ENCODE assay signal across 1 cellular context in the genomic region with DNA sequence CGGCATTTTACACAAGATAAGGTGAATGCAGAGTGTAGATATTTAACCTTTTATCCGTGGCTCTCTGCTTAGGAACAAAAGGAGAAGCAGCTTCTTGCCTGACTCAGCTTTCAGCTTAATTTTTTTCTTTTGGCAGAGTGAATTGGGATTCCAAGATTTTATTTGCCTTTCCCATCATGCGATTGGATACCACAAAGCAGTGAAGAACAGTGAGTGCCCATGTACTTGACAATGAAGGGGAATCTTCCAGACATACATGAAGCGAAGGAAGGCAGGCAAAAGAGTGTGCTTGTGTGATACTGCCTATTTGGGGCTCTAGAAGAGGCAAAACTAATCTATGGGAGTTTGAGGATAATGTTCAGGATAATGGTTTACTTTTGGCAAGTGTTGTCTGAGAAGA.
A peak's percentile ranks its signal among the peaks of the same experiment; 100 is the strongest.
TF ChIP-seq lines count a peak whose summit lies in the region.

No MANE protein-coding gene starts in this region.

TF ChIP-seq in HepG2, 621 proteins besides CTCF, POLR2A, EP300 and RAD21:
- no peak for TF ChIP-seq HCFC1 (IDR thresholded peaks at IDR 0.05; ENCODE audit: low read depth, low read length)
- TF ChIP-seq ZFP41 (CRISPR knock-in tag; IDR thresholded peaks at IDR 0.05; ENCODE audit: borderline replicate concordance): no peak
- 0 out of 2 replicates have a peak, but pooled peaks have one; percentile 11 for TF ChIP-seq DMAP1 (CRISPR knock-in tag; IDR thresholded peaks at IDR 0.05)
- TF ChIP-seq ISX (CRISPR knock-in tag; conservative IDR thresholded peaks at IDR 0.05): no peak
- TF ChIP-seq ZNF350 (CRISPR knock-in tag; IDR thresholded peaks at IDR 0.05; ENCODE audit: borderline replicate concordance, low read depth): no peak
- TF ChIP-seq NFRKB (IDR thresholded peaks at IDR 0.05): no peak
- no peak for TF ChIP-seq HMG20A (CRISPR knock-in tag; IDR thresholded peaks at IDR 0.05; ENCODE audit: borderline replicate concordance)
- no peak for TF ChIP-seq RELA (CRISPR knock-in tag; IDR thresholded peaks at IDR 0.05)
- TF ChIP-seq CAMTA2 (CRISPR knock-in tag; IDR thresholded peaks at IDR 0.05; ENCODE audit: borderline replicate concordance): no peak
- TF ChIP-seq, protein P1, sequence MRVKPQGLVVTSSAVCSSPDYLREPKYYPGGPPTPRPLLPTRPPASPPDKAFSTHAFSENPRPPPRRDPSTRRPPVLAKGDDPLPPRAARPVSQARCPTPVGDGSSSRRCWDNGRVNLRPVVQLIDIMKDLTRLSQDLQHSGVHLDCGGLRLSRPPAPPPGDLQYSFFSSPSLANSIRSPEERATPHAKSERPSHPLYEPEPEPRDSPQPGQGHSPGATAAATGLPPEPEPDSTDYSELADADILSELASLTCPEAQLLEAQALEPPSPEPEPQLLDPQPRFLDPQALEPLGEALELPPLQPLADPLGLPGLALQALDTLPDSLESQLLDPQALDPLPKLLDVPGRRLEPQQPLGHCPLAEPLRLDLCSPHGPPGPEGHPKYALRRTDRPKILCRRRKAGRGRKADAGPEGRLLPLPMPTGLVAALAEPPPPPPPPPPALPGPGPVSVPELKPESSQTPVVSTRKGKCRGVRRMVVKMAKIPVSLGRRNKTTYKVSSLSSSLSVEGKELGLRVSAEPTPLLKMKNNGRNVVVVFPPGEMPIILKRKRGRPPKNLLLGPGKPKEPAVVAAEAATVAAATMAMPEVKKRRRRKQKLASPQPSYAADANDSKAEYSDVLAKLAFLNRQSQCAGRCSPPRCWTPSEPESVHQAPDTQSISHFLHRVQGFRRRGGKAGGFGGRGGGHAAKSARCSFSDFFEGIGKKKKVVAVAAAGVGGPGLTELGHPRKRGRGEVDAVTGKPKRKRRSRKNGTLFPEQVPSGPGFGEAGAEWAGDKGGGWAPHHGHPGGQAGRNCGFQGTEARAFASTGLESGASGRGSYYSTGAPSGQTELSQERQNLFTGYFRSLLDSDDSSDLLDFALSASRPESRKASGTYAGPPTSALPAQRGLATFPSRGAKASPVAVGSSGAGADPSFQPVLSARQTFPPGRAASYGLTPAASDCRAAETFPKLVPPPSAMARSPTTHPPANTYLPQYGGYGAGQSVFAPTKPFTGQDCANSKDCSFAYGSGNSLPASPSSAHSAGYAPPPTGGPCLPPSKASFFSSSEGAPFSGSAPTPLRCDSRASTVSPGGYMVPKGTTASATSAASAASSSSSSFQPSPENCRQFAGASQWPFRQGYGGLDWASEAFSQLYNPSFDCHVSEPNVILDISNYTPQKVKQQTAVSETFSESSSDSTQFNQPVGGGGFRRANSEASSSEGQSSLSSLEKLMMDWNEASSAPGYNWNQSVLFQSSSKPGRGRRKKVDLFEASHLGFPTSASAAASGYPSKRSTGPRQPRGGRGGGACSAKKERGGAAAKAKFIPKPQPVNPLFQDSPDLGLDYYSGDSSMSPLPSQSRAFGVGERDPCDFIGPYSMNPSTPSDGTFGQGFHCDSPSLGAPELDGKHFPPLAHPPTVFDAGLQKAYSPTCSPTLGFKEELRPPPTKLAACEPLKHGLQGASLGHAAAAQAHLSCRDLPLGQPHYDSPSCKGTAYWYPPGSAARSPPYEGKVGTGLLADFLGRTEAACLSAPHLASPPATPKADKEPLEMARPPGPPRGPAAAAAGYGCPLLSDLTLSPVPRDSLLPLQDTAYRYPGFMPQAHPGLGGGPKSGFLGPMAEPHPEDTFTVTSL (CRISPR knock-in tag; IDR thresholded peaks at IDR 0.05; ENCODE audit: borderline replicate concordance): 0 out of 2 replicates have a peak, but pooled peaks have one; percentile 4
- TF ChIP-seq, protein P2, sequence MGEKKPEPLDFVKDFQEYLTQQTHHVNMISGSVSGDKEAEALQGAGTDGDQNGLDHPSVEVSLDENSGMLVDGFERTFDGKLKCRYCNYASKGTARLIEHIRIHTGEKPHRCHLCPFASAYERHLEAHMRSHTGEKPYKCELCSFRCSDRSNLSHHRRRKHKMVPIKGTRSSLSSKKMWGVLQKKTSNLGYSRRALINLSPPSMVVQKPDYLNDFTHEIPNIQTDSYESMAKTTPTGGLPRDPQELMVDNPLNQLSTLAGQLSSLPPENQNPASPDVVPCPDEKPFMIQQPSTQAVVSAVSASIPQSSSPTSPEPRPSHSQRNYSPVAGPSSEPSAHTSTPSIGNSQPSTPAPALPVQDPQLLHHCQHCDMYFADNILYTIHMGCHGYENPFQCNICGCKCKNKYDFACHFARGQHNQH (CRISPR knock-in tag; IDR thresholded peaks at IDR 0.05): no peak
- TF ChIP-seq ZFAT (CRISPR knock-in tag; conservative IDR thresholded peaks at IDR 0.05): no peak
- no peak for TF ChIP-seq ZNF260 (CRISPR knock-in tag; IDR thresholded peaks at IDR 0.05; ENCODE audit: borderline replicate concordance, low read depth)
- TF ChIP-seq KLF15 (CRISPR knock-in tag; IDR thresholded peaks at IDR 0.05; ENCODE audit: borderline replicate concordance): no peak
- TF ChIP-seq YEATS4 (CRISPR knock-in tag; IDR thresholded peaks at IDR 0.05; ENCODE audit: borderline replicate concordance): peak; percentile 24; the same call in 1 of the 2 replicates
- TF ChIP-seq ZNF30 (CRISPR knock-in tag; IDR thresholded peaks at IDR 0.05): no peak
- TF ChIP-seq, protein P3, sequence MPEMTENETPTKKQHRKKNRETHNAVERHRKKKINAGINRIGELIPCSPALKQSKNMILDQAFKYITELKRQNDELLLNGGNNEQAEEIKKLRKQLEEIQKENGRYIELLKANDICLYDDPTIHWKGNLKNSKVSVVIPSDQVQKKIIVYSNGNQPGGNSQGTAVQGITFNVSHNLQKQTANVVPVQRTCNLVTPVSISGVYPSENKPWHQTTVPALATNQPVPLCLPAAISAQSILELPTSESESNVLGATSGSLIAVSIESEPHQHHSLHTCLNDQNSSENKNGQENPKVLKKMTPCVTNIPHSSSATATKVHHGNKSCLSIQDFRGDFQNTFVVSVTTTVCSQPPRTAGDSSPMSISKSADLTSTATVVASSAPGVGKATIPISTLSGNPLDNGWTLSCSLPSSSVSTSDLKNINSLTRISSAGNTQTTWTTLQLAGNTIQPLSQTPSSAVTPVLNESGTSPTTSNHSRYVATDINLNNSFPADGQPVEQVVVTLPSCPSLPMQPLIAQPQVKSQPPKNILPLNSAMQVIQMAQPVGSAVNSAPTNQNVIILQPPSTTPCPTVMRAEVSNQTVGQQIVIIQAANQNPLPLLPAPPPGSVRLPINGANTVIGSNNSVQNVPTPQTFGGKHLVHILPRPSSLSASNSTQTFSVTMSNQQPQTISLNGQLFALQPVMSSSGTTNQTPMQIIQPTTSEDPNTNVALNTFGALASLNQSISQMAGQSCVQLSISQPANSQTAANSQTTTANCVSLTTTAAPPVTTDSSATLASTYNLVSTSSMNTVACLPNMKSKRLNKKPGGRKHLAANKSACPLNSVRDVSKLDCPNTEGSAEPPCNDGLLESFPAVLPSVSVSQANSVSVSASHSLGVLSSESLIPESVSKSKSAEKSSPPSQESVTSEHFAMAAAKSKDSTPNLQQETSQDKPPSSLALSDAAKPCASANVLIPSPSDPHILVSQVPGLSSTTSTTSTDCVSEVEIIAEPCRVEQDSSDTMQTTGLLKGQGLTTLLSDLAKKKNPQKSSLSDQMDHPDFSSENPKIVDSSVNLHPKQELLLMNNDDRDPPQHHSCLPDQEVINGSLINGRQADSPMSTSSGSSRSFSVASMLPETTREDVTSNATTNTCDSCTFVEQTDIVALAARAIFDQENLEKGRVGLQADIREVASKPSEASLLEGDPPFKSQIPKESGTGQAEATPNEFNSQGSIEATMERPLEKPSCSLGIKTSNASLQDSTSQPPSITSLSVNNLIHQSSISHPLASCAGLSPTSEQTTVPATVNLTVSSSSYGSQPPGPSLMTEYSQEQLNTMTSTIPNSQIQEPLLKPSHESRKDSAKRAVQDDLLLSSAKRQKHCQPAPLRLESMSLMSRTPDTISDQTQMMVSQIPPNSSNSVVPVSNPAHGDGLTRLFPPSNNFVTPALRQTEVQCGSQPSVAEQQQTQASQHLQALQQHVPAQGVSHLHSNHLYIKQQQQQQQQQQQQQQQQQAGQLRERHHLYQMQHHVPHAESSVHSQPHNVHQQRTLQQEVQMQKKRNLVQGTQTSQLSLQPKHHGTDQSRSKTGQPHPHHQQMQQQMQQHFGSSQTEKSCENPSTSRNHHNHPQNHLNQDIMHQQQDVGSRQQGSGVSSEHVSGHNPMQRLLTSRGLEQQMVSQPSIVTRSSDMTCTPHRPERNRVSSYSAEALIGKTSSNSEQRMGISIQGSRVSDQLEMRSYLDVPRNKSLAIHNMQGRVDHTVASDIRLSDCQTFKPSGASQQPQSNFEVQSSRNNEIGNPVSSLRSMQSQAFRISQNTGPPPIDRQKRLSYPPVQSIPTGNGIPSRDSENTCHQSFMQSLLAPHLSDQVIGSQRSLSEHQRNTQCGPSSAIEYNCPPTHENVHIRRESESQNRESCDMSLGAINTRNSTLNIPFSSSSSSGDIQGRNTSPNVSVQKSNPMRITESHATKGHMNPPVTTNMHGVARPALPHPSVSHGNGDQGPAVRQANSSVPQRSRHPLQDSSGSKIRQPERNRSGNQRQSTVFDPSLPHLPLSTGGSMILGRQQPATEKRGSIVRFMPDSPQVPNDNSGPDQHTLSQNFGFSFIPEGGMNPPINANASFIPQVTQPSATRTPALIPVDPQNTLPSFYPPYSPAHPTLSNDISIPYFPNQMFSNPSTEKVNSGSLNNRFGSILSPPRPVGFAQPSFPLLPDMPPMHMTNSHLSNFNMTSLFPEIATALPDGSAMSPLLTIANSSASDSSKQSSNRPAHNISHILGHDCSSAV (CRISPR knock-in tag; IDR thresholded peaks at IDR 0.05; ENCODE audit: borderline replicate concordance): no peak
- 0 out of 2 replicates have a peak, but pooled peaks have one; percentile 0 for TF ChIP-seq ZSCAN25 (CRISPR knock-in tag; IDR thresholded peaks at IDR 0.05)
- 0 out of 2 replicates have a peak, but pooled peaks have one; percentile 9 for TF ChIP-seq ZNF292 (CRISPR knock-in tag; IDR thresholded peaks at IDR 0.05; ENCODE audit: borderline replicate concordance, low read depth)
